1 cellular context compared by ENCODE assay signal in the genomic region with DNA sequence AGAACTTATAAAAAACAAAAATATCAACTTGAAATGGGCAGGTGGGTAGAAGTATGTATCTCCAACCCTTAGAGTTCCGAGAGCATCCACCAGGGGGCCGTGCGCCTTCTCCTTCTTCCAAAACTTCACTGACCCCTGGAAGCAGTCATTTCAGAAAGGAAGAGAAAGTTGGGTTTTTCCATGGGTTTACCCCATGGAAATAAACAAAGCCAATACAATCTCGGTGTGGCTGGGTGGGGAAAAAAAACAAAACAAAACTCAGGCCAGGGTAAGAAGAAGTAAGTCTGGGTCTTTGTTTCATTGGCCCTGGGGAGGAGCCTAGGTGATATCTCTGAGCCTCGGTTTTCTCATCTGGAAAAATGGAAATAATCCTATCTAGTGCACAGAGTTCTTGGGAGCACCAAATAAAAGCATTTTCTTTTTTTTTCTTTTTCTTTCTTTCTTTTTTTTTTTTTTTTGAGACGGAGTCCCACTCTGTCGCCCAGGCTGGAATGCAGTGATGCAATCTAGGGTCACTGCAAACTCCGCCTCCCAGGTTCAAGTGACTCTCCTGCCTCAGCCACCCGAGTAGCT.
TF ChIP-seq lines count a peak whose summit lies in the region.

No MANE protein-coding gene starts in this region.

TF ChIP-seq in GM23338, 12 proteins besides CTCF, POLR2A, EP300 and RAD21 (continued from another document):
- TF ChIP-seq, protein P1, sequence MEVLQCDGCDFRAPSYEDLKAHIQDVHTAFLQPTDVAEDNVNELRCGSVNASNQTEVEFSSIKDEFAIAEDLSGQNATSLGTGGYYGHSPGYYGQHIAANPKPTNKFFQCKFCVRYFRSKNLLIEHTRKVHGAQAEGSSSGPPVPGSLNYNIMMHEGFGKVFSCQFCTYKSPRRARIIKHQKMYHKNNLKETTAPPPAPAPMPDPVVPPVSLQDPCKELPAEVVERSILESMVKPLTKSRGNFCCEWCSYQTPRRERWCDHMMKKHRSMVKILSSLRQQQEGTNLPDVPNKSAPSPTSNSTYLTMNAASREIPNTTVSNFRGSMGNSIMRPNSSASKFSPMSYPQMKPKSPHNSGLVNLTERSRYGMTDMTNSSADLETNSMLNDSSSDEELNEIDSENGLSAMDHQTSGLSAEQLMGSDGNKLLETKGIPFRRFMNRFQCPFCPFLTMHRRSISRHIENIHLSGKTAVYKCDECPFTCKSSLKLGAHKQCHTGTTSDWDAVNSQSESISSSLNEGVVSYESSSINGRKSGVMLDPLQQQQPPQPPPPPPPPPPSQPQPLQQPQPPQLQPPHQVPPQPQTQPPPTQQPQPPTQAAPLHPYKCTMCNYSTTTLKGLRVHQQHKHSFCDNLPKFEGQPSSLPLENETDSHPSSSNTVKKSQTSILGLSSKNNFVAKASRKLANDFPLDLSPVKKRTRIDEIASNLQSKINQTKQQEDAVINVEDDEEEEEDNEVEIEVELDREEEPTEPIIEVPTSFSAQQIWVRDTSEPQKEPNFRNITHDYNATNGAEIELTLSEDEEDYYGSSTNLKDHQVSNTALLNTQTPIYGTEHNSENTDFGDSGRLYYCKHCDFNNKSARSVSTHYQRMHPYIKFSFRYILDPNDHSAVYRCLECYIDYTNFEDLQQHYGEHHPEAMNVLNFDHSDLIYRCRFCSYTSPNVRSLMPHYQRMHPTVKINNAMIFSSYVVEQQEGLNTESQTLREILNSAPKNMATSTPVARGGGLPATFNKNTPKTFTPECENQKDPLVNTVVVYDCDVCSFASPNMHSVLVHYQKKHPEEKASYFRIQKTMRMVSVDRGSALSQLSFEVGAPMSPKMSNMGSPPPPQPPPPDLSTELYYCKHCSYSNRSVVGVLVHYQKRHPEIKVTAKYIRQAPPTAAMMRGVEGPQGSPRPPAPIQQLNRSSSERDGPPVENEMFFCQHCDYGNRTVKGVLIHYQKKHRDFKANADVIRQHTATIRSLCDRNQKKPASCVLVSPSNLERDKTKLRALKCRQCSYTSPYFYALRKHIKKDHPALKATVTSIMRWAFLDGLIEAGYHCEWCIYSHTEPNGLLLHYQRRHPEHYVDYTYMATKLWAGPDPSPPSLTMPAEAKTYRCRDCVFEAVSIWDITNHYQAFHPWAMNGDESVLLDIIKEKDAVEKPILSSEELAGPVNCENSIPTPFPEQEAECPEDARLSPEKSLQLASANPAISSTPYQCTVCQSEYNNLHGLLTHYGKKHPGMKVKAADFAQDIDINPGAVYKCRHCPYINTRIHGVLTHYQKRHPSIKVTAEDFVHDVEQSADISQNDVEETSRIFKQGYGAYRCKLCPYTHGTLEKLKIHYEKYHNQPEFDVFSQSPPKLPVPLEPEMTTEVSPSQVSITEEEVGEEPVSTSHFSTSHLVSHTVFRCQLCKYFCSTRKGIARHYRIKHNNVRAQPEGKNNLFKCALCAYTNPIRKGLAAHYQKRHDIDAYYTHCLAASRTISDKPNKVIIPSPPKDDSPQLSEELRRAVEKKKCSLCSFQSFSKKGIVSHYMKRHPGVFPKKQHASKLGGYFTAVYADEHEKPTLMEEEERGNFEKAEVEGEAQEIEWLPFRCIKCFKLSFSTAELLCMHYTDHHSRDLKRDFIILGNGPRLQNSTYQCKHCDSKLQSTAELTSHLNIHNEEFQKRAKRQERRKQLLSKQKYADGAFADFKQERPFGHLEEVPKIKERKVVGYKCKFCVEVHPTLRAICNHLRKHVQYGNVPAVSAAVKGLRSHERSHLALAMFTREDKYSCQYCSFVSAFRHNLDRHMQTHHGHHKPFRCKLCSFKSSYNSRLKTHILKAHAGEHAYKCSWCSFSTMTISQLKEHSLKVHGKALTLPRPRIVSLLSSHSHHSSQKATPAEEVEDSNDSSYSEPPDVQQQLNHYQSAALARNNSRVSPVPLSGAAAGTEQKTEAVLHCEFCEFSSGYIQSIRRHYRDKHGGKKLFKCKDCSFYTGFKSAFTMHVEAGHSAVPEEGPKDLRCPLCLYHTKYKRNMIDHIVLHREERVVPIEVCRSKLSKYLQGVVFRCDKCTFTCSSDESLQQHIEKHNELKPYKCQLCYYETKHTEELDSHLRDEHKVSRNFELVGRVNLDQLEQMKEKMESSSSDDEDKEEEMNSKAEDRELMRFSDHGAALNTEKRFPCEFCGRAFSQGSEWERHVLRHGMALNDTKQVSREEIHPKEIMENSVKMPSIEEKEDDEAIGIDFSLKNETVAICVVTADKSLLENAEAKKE (CRISPR knock-in tag; IDR thresholded peaks at IDR 0.05), result no peak
- TF ChIP-seq NANOG (IDR thresholded peaks at IDR 0.05; ENCODE audit: borderline replicate concordance), result no peak
- TF ChIP-seq EZH2phosphoT487 (IDR thresholded peaks at IDR 0.05; ENCODE audit: unreplicated experiment), result no peak
- TF ChIP-seq, protein P2, sequence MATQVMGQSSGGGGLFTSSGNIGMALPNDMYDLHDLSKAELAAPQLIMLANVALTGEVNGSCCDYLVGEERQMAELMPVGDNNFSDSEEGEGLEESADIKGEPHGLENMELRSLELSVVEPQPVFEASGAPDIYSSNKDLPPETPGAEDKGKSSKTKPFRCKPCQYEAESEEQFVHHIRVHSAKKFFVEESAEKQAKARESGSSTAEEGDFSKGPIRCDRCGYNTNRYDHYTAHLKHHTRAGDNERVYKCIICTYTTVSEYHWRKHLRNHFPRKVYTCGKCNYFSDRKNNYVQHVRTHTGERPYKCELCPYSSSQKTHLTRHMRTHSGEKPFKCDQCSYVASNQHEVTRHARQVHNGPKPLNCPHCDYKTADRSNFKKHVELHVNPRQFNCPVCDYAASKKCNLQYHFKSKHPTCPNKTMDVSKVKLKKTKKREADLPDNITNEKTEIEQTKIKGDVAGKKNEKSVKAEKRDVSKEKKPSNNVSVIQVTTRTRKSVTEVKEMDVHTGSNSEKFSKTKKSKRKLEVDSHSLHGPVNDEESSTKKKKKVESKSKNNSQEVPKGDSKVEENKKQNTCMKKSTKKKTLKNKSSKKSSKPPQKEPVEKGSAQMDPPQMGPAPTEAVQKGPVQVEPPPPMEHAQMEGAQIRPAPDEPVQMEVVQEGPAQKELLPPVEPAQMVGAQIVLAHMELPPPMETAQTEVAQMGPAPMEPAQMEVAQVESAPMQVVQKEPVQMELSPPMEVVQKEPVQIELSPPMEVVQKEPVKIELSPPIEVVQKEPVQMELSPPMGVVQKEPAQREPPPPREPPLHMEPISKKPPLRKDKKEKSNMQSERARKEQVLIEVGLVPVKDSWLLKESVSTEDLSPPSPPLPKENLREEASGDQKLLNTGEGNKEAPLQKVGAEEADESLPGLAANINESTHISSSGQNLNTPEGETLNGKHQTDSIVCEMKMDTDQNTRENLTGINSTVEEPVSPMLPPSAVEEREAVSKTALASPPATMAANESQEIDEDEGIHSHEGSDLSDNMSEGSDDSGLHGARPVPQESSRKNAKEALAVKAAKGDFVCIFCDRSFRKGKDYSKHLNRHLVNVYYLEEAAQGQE (IDR thresholded peaks at IDR 0.05; ENCODE audit: unreplicated experiment), result no peak
- TF ChIP-seq EZH2 (IDR thresholded peaks at IDR 0.05; ENCODE audit: low read depth, unreplicated experiment), result no peak
- no peak for TF ChIP-seq POLR2AphosphoS5 (IDR thresholded peaks at IDR 0.05; ENCODE audit: low read depth)
- TF ChIP-seq ZNF114 (CRISPR knock-in tag; IDR thresholded peaks at IDR 0.05), result no peak
